ENCODE assay signal across 16 cellular contexts in the genomic region with DNA sequence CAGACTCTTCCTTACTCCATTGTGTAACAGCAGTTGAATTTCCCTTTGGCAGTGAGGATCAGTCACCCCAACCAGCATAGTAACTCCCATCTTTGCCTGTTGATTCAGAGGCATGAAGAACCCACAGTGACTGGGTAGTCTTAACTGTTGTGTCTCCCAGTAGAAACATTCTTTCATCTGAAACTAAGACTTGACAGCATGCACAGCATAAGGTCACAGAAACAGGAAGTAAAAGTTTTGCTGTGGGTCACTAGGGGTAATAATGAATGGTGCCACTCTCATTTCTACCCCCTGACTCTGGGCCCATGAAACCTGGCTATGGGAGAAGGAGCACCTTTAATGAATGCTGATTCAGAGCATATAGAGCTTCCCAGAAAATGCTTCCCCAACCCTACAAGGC. TPM values are rescaled to one million over a fixed set of nuclear protein-coding genes. Genes with fewer than 3 reads are reported as not detected.
DNase-seq lines count a peak whose midpoint lies in the region; ATAC-seq lines count a peak whose summit lies in the region.
"Had no signal": no experiment of that assay in that cellular context is flagged by ENCODE, and none has a peak within 500 bp of the region (broad histone marks: within the 10 kb centered on the region; RNA-seq: fewer than 3 reads in every experiment).

No MANE protein-coding gene starts in this region.

- peak overlapping the region; percentile 82 for H3K27ac Mint-ChIP-seq in stimulated activated memory B cell treated with anti-CD40 and anti-IgM and Interleukin-4, amounts not matched to agents 10 μg/mL and 1 μg/mL and 100 μg/mL, for 72 hours
- H3K27ac Mint-ChIP-seq: activated naive CD8-positive, alpha-beta T cell treated with anti-CD3 and anti-CD28 coated beads for 36 hours; nephron progenitor cell; T-helper 2 cell treated with Interferon-gamma antibody and Interleukin-4, amounts not matched to agents 5 μg/mL and 100 μg/mL, for 36 hours had no signal

- H3K4me1 ChIP-seq in GM23248 (ENCODE audit: insufficient read depth) = no peaks in the 10 kb centered on the region
- H3K4me1 ChIP-seq: foreskin keratinocyte had no signal

- H3K9me3 ChIP-seq in GM23248 (ENCODE audit: low read depth) = no peaks in the 10 kb centered on the region

- H3K27ac ChIP-seq in GM23248 = no peak overlapping the region
- H3K27ac ChIP-seq: foreskin keratinocyte had no signal

- H3K9ac ChIP-seq in GM23248 = no peak overlapping the region

- peaks cover 59% of the 10 kb centered on the region for H3K4me1 Mint-ChIP-seq in stimulated activated memory B cell treated with anti-CD40 and anti-IgM and Interleukin-4, amounts not matched to agents 10 μg/mL and 1 μg/mL and 100 μg/mL, for 72 hours
- H3K4me1 Mint-ChIP-seq: activated naive CD8-positive, alpha-beta T cell treated with anti-CD3 and anti-CD28 coated beads for 36 hours had no signal

- no peak overlapping the region for H3K4me2 ChIP-seq in GM23248 (ENCODE audit: unreplicated experiment)
- H3K4me2 ChIP-seq: smooth muscle cell had no signal

- intact Hi-C loops in posterior cingulate gyrus (cut with DNase I) = no loop called here

- H3K36me3 Mint-ChIP-seq in stimulated activated memory B cell treated with anti-CD40 and anti-IgM and Interleukin-4, amounts not matched to agents 10 μg/mL and 1 μg/mL and 100 μg/mL, for 72 hours = peaks cover 26% of the 10 kb centered on the region

- DNase-seq in posterior cingulate gyrus (no peak), GM23248 (no peak)
- no peak for DNase-seq in stimulated activated CD4-positive, alpha-beta T cell treated with anti-CD3 and anti-CD28 coated beads, Interleukin-2, amount 100 ng/mL, for 24 hours
- DNase-seq: activated CD8-positive, alpha-beta memory T cell treated with anti-CD3 and anti-CD28 coated beads for 24 hours; activated naive CD8-positive, alpha-beta T cell treated with anti-CD3 and anti-CD28 coated beads for 36 hours; foreskin keratinocyte; NCI-H187; nephron progenitor cell; stimulated activated CD8-positive, alpha-beta memory T cell treated with anti-CD3 and anti-CD28 coated beads, Interleukin-4, amount 100 ng/mL, for 48 hours had no signal

- H3K9me2 ChIP-seq in GM23248 (ENCODE audit: insufficient read depth) = no peaks in the 10 kb centered on the region

- peaks cover 7% of the 10 kb centered on the region for H3K27me3 Mint-ChIP-seq in stimulated activated memory B cell treated with anti-CD40 and anti-IgM and Interleukin-4, amounts not matched to agents 10 μg/mL and 1 μg/mL and 100 μg/mL, for 72 hours

- H3K36me3 ChIP-seq in GM23248 (ENCODE audit: low read depth) = no peaks in the 10 kb centered on the region

- no peaks in the 10 kb centered on the region for H3K79me2 ChIP-seq in GM23248 (ENCODE audit: insufficient read depth)

- H2AFZ ChIP-seq in GM23248 = no peak overlapping the region

- ATAC-seq in GM19035 (IDR thresholded peaks at IDR 0.05; ENCODE audit: unreplicated experiment) (peak; percentile 68), GM21737 (IDR thresholded peaks at IDR 0.05; ENCODE audit: unreplicated experiment) (peak; percentile 58), HG03139 (IDR thresholded peaks at IDR 0.05; ENCODE audit: unreplicated experiment) (peak; percentile 69)
- ATAC-seq in stimulated activated memory B cell treated with anti-CD40 and anti-IgM and Interleukin-4, amounts not matched to agents 10 μg/mL and 1 μg/mL and 100 μg/mL, for 72 hours = peak; percentile 85
- ATAC-seq: foreskin keratinocyte had no signal

- H3K4me3 ChIP-seq in GM23248 = no peak overlapping the region
- H3K4me3 ChIP-seq: smooth muscle cell had no signal

- no peaks in the 10 kb centered on the region for H4K20me1 ChIP-seq in GM23248 (ENCODE audit: insufficient read depth)

- peaks cover 28% of the 10 kb centered on the region for H3K27me3 ChIP-seq in GM23248 (replicated peaks; ENCODE audit: insufficient read depth)

- H3F3A ChIP-seq in GM23248 (ENCODE audit: insufficient read depth) = no peaks in the 10 kb centered on the region

- peaks cover 18% of the 10 kb centered on the region for H3K9me3 Mint-ChIP-seq in stimulated activated memory B cell treated with anti-CD40 and anti-IgM and Interleukin-4, amounts not matched to agents 10 μg/mL and 1 μg/mL and 100 μg/mL, for 72 hours

- in situ Hi-C loops in GM23248 (cut with MboI) = no loop called here

- H3K4me3 Mint-ChIP-seq in stimulated activated memory B cell treated with anti-CD40 and anti-IgM and Interleukin-4, amounts not matched to agents 10 μg/mL and 1 μg/mL and 100 μg/mL, for 72 hours = peak overlapping the region; percentile 28
- H3K4me3 Mint-ChIP-seq: activated naive CD8-positive, alpha-beta T cell treated with anti-CD3 and anti-CD28 coated beads for 36 hours; nephron progenitor cell; T-helper 2 cell treated with Interferon-gamma antibody and Interleukin-4, amounts not matched to agents 5 μg/mL and 100 μg/mL, for 36 hours had no signal

RNA-seq across cellular contexts. Expression of a gene that starts 8.3 kb away (rescaled TPM):
- total RNA-seq in GM23248 (2014; rRNA removed; shearing (Covaris generic)) = not detected in 2 replicates
- not detected in 2 replicates for polyA plus RNA-seq in GM23248 (2016; fragmentation: Nextera tagmentation; extraction: Ambion mirVana)
- total RNA-seq: activated naive CD8-positive, alpha-beta T cell treated with anti-CD3 and anti-CD28 coated beads for 36 hours; foreskin keratinocyte; HT-29; smooth muscle cell had no signal
- polyA plus RNA-seq: foreskin keratinocyte had no signal

RNA-seq across cellular contexts. Expression of a gene that starts 23.6 kb away (rescaled TPM):
- 63.6 and 78.7 TPM in 2 replicates for total RNA-seq in GM23248 (2014; rRNA removed; shearing (Covaris generic))
- polyA plus RNA-seq in GM23248 (2016; fragmentation: Nextera tagmentation; extraction: Ambion mirVana) = 44.4 and 54.2 TPM in 2 replicates
